Comparison of ENCODE assay signal across 19 cellular contexts in the genomic region with DNA sequence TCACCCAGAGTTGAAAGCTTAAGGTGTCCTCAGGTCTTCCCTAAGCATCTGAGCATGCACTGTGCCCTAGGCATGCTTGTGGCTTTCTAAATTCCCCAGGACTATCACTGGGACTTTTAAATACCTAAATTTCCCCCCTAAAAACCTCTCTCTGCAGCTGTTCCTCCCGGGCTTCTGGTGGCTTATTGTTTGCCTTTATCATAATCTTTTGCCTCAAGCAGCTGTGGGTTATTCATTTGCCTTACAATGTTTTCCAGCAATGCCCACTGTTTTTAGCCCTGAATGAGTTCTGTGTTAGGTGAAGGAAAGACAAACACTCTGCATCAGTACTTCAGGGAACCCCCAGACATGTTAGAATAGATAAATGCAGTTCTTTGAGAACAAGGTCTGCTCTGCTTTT.
"Had no signal": no experiment of that assay in that cellular context is flagged by ENCODE, and none has a peak within 500 bp of the region (broad histone marks: within the 10 kb centered on the region; RNA-seq: fewer than 3 reads in every experiment).

No MANE protein-coding gene starts in this region.

- H3K4me3 ChIP-seq: esophagus muscularis mucosa, gastrocnemius medialis, heart right ventricle, pancreas, stomach had no signal

- H3K27me3 ChIP-seq: esophagus muscularis mucosa, gastrocnemius medialis had no signal

- FAIRE-seq: small intestine had no signal

- DNase-seq: effector memory CD4-positive, alpha-beta T cell; gastrocnemius medialis; heart right ventricle; hypothalamus; islet precursor cell; mammary epithelial cell; naive thymus-derived CD8-positive, alpha-beta T cell; nucleus accumbens; pancreas; right cardiac atrium; small intestine; stimulated activated CD4-positive, alpha-beta T cell treated with anti-CD3 and anti-CD28 coated beads, Interleukin-12 subunit alpha, Interleukin-12 subunit beta, amount 100 ng/mL, for 4 hours; stimulated activated naive CD4-positive, alpha-beta T cell; stomach; substantia nigra; trophoblast cell had no signal

- ATAC-seq: gastrocnemius medialis; heart right ventricle; left lobe of liver; naive thymus-derived CD8-positive, alpha-beta T cell; pancreas; right cardiac atrium had no signal

- H3K9me3 ChIP-seq: esophagus muscularis mucosa, gastrocnemius medialis, heart right ventricle, pancreas, stomach had no signal

- H3K36me3 ChIP-seq: esophagus muscularis mucosa, gastrocnemius medialis, heart right ventricle, pancreas, stomach had no signal

- H3K27ac ChIP-seq: epithelial cell of prostate, esophagus muscularis mucosa, gastrocnemius medialis, heart right ventricle, pancreas, stomach had no signal

- H3K4me1 ChIP-seq: esophagus muscularis mucosa, gastrocnemius medialis, heart right ventricle, pancreas, stomach had no signal
